10 cellular contexts compared by ENCODE assay signal in the genomic region with DNA sequence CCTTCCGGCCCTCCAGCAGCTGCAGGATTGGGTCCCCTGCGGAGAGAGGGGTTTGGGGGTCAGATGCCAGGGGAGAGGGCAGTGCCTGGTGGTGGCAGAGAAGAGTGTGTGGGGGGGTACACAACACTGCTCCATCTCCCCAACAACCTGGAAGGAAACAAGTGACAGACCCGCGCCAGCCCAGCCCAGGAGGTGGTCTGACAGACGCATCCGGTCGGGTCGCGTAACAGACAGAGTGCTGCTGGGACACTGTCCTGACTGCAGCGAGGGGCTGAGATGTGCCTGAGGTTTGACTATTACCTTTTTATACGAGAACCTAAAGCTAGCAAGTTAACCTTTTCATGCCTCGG. TPM values are rescaled to one million over a fixed set of nuclear protein-coding genes. Genes with fewer than 3 reads are reported as not detected.
DNase-seq lines count a peak whose midpoint lies in the region; ATAC-seq and TF ChIP-seq lines count a peak whose summit lies in the region.
"Had no signal": no experiment of that assay in that cellular context is flagged by ENCODE, and none has a peak within 500 bp of the region (broad histone marks: within the 10 kb centered on the region; RNA-seq: fewer than 3 reads in every experiment).

No MANE protein-coding gene starts in this region.

- no TSS peak for BruUV-seq in MCF 10A (replicated peaks; lab: Mats Ljungman, UMichigan)

- TF ChIP-seq EP300 in upper lobe of left lung (IDR thresholded peaks at IDR 0.05): no peak

- H3K4me3 Mint-ChIP-seq in MCF 10A (ENCODE audit: unreplicated experiment): no peak overlapping the region

- TF ChIP-seq CTCF in breast epithelium (IDR thresholded peaks at IDR 0.05) (no peak), MCF 10A (IDR thresholded peaks at IDR 0.05; ENCODE audit: unreplicated experiment) (no peak), adrenal gland (IDR thresholded peaks at IDR 0.05) (no peak), upper lobe of left lung (IDR thresholded peaks at IDR 0.05) (no peak)

- H3K27me3 ChIP-seq in breast epithelium (no peaks in the 10 kb centered on the region), adrenal gland (no peaks in the 10 kb centered on the region), muscle layer of colon (ENCODE audit: control insufficient read depth in 1 of 2, insufficient read depth in 2 of 2, low read length in 2 of 2) (no peaks in the 10 kb centered on the region), upper lobe of left lung (no peaks in the 10 kb centered on the region)

- H3K27ac ChIP-seq in breast epithelium (peak overlapping the region; percentile 84 to 86), adrenal gland (peak overlapping the region in 4 of 5 donors; percentile 32 to 84 (median 61)), muscle layer of colon (ENCODE audit: low read depth, low read length) (peak overlapping the region; percentile 80), upper lobe of left lung (peak overlapping the region; percentile 60 to 80 (median 72))
- H3K27ac ChIP-seq: HL-60, PC-9 had no signal

- POLR2A ChIA-PET in MCF 10A (lab: Yijun Ruan, JAX): no interaction called here

- no peaks in the 10 kb centered on the region for H3K27me3 Mint-ChIP-seq in MCF 10A (ENCODE audit: insufficient read depth, unreplicated experiment)

- peaks cover 7% of the 10 kb centered on the region for H3K4me1 Mint-ChIP-seq in MCF 10A (ENCODE audit: insufficient read depth, unreplicated experiment)

- H3K36me3 ChIP-seq in breast epithelium (no peaks in the 10 kb centered on the region), adrenal gland (replicated peaks in 1 of 2) (peaks cover 0 to 29% of the 10 kb centered on the region in 2 donors), muscle layer of colon (ENCODE audit: insufficient read depth, low read length) (peaks cover 26% of the 10 kb centered on the region), upper lobe of left lung (peaks cover 8 to 66% (median 55%) of the 10 kb centered on the region in 4 donors)

- no peak overlapping the region for H3K27ac Mint-ChIP-seq in MCF 10A (ENCODE audit: low read depth, unreplicated experiment)

- H3K4me3 ChIP-seq in breast epithelium (peak overlapping the region; percentile 24 to 57 (median 24)), adrenal gland (peak overlapping the region in 1 of 4 donors; percentile 35), muscle layer of colon (ENCODE audit: low read depth in 1 of 2, low read length in 2 of 2) (peak overlapping the region; percentile 47 to 54), upper lobe of left lung (peak overlapping the region in 3 of 4 donors; percentile 18 to 44 (median 37))
- H3K4me3 ChIP-seq: PC-9 had no signal

- H3K4me1 ChIP-seq in breast epithelium: peaks cover 3 to 33% of the 10 kb centered on the region in 2 donors
- H3K4me1 ChIP-seq in adrenal gland (replicated peaks in 1 of 2): peaks cover 8 to 17% of the 10 kb centered on the region in 2 donors
- peaks cover 14% of the 10 kb centered on the region for H3K4me1 ChIP-seq in muscle layer of colon (ENCODE audit: insufficient read depth, low read length)
- H3K4me1 ChIP-seq in upper lobe of left lung: peaks cover 13 to 24% (median 19%) of the 10 kb centered on the region in 4 donors

- DNase-seq in breast epithelium (ENCODE audit: low spot score in 2 of 2): no peak
- DNase-seq in MCF 10A (ENCODE audit: unreplicated experiment): no peak
- no peak for DNase-seq in adrenal gland
- no peak for DNase-seq in upper lobe of left lung
- no peak for DNase-seq in NOMO-1 treated with dmso at 0.1 percent for 144 hours (lab: John Stamatoyannopoulos, UW; ENCODE audit: unreplicated experiment)
- DNase-seq: PC-9 had no signal

- TF ChIP-seq POLR2A in breast epithelium (IDR thresholded peaks at IDR 0.05) (no peak), adrenal gland (IDR thresholded peaks at IDR 0.05) (no peak), upper lobe of left lung (IDR thresholded peaks at IDR 0.05) (no peak)

- H3K9ac ChIP-seq in muscle layer of colon (ENCODE audit: low read length): no peak overlapping the region

- no peaks in the 10 kb centered on the region for H3K9me3 Mint-ChIP-seq in MCF 10A (ENCODE audit: unreplicated experiment)

- H3K9me3 ChIP-seq in breast epithelium (no peaks in the 10 kb centered on the region), adrenal gland (replicated peaks in 1 of 3) (no peaks in the 10 kb centered on the region), muscle layer of colon (ENCODE audit: low read length) (no peaks in the 10 kb centered on the region), upper lobe of left lung (no peaks in the 10 kb centered on the region)

- CTCF ChIA-PET in MCF 10A (lab: Yijun Ruan, JAX): interaction anchor here (0.5 to 0.7 kb wide), 4 partner anchors 30 to 75 kb away, joined by 3 to 4 read pairs (median 3); a partner anchor contains a TSS

- intact Hi-C loops in breast epithelium (cut with DNase I; ENCODE audit: low total_unique reads): no loop called here
- intact Hi-C loops in MCF 10A (cut with micrococcal nuclease): no loop called here
- intact Hi-C loops in adrenal gland (cut with DNase I): loop anchor here in 1 of 2 donors (5.0 to 10.0 kb wide), 2 partner anchors 36 to 63 kb away; a partner anchor contains a TSS

- ATAC-seq in upper lobe of left lung (ENCODE audit: low FRiP score in 2 of 2) (no peak), HG02970 (IDR thresholded peaks at IDR 0.05; ENCODE audit: low FRiP score, unreplicated experiment) (no peak), HG03280 (IDR thresholded peaks at IDR 0.05; ENCODE audit: unreplicated experiment) (no peak)

- WGBS in adrenal gland, 4 donors: 47 to 76% (median 54%) methylated on average over 3 to 12 of the region's 12 CpGs
- 40 to 51% methylated on average over 10 to 12 of the region's 12 CpGs for WGBS in upper lobe of left lung, 2 donors

- no peaks in the 10 kb centered on the region for H3K36me3 Mint-ChIP-seq in MCF 10A (ENCODE audit: insufficient read depth, unreplicated experiment)

RNA-seq across cellular contexts. Expression of a gene that starts 16.2 kb away (rescaled TPM):
- total RNA-seq in breast epithelium: 10 to 100 TPM in 1 of 3 donors, 1 to 10 TPM in 2; 5.6 to 15.5 (median 8.5) TPM
- 3.5 and 7.6 TPM in 2 replicates for total RNA-seq in MCF 10A (2022)
- total RNA-seq in adrenal gland: 10 to 100 TPM in 7 of 8 donors, 1 to 10 TPM in 1; 3.0 to 28.1 (median 13.8) TPM
- polyA plus RNA-seq in adrenal gland: 10 to 100 TPM in 2 of 3 donors, 1 to 10 TPM in 1; 6.6 to 47.5 (median 21.5) TPM
- 100 to 1,000 TPM in 4 of 6 donors, 10 to 100 TPM in 2; 38.0 to 243 (median 123) TPM for total RNA-seq in upper lobe of left lung

RNA-seq across cellular contexts. Expression of a gene that starts 27.1 kb away (rescaled TPM):
- total RNA-seq in breast epithelium: 10 to 100 TPM; 44.9 to 63.2 (median 62.9) TPM
- total RNA-seq in MCF 10A (2022): 55.7 and 97.9 TPM in 2 replicates
- total RNA-seq in adrenal gland: 100 to 1,000 TPM; 131 to 292 (median 217) TPM
- 100 to 1,000 TPM; 205 to 258 (median 258) TPM for polyA plus RNA-seq in adrenal gland
- total RNA-seq in upper lobe of left lung: 100 to 1,000 TPM in 2 of 6 donors, 10 to 100 TPM in 4; 70.1 to 183 (median 87.8) TPM

RNA-seq across cellular contexts. Expression of a gene that starts 43.4 kb away (rescaled TPM):
- total RNA-seq in breast epithelium (10 to 100 TPM; 18.7 to 43.3 (median 28.5) TPM), MCF 10A (2022) (12.3 and 16.0 TPM in 2 replicates), adrenal gland (10 to 100 TPM; 15.1 to 35.5 (median 24.6) TPM), upper lobe of left lung (10 to 100 TPM; 22.4 to 97.4 (median 31.4) TPM)
- 10 to 100 TPM; 13.6 to 45.9 (median 19.0) TPM for polyA plus RNA-seq in adrenal gland

RNA-seq across cellular contexts. Expression of a gene that starts 50.4 kb away (rescaled TPM):
- total RNA-seq in breast epithelium (10 to 100 TPM; 15.4 to 26.1 (median 23.3) TPM), MCF 10A (2022) (23.6 and 25.7 TPM in 2 replicates), adrenal gland (10 to 100 TPM in 7 of 8 donors, 1 to 10 TPM in 1; 6.7 to 66.1 (median 24.5) TPM), upper lobe of left lung (10 to 100 TPM; 20.1 to 55.6 (median 33.3) TPM)
- 10 to 100 TPM in 2 of 3 donors, 1 to 10 TPM in 1; 6.0 to 42.5 (median 36.5) TPM for polyA plus RNA-seq in adrenal gland
